ENCODE assay signal across 8 cellular contexts in the genomic region with DNA sequence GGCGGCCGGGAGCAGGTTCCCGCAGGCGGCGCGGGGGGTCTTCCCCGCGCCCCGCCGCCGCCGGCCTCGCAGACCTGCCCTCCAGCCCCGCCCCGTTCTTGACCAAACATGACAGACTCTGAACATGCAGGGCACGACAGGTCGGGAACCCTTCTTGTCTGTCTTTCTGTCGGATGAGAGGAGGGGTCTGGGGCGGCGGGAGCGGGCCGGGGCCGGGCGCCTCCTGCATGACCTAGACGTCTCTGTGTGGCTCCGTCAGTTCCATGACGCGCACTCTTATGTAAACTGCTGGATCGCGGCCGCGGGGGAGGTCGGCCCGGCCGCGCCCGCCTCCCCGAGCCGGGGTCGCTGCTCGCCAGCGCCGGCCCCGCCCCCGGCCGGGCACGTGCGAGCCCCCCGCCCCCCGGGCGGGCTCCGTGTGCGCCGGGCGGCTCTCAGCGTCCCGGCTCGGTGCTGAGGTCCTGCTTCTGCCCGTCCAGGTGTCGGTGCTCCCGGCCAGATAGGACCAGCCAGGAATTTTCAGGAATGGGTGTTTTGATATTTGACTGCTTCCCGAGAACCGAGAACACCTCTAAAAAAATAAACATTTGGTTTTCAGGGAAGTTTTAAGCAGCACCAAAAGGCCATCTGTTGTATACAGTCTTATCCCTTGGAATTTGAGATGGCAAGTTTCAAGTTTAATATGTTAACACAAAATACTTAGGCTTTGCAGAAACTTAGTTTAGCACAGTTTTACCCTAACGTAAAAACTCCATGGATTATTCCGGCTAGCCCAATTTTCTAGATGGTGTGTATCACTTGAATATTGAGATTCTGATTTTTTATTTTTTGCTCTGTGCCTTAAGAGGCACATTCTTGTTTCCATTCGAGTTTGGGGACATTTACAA. TPM values are rescaled to one million over a fixed set of nuclear protein-coding genes. Genes with fewer than 3 reads are reported as not detected.
DNase-seq lines count a peak whose midpoint lies in the region; ATAC-seq and TF ChIP-seq lines count a peak whose summit lies in the region.

No MANE protein-coding gene starts in this region.

- H3K27me3 ChIP-seq in AG04450 (ENCODE audit: control insufficient read depth, insufficient read depth, low read length): no peaks in the 10 kb centered on the region
- H3K27me3 ChIP-seq in kidney epithelial cell (ENCODE audit: control insufficient read depth, insufficient read depth, low read length): no peaks in the 10 kb centered on the region

- H3K4me3 ChIP-seq in AG04450 (ENCODE audit: low read depth, low read length) (peak overlapping the region; percentile 89), kidney epithelial cell (ENCODE audit: low read depth, low read length) (peak overlapping the region; percentile 94)

- no peaks in the 10 kb centered on the region; the same call in 1 of the 2 replicates for H3K9me3 ChIP-seq in AG04450 (ENCODE audit: control insufficient read depth, insufficient read depth, low read length)

- no peaks in the 10 kb centered on the region for H3K36me3 ChIP-seq in kidney epithelial cell (ENCODE audit: control insufficient read depth, insufficient read depth, low read length)

- TF ChIP-seq CTCF in AG04450 (IDR thresholded peaks at IDR 0.05; ENCODE audit: low read depth, low read length): no peak
- no peak for TF ChIP-seq CTCF in kidney epithelial cell (IDR thresholded peaks at IDR 0.05; ENCODE audit: insufficient read depth, low read length, poor library complexity, severe bottlenecking)

- peak; percentile 52 for ATAC-seq in GM18909 (IDR thresholded peaks at IDR 0.05; ENCODE audit: poor library complexity, unreplicated experiment)
- peak; percentile 64 for ATAC-seq in HG03159 (IDR thresholded peaks at IDR 0.05; ENCODE audit: unreplicated experiment)

- peak overlapping the region; percentile 98 for H3K27ac ChIP-seq in AG04450 (ENCODE audit: low read depth, low read length)

- CTCF ChIA-PET in AG04450 (lab: Charles Lee): no interaction called here

- POLR2A ChIA-PET in AG04450 (lab: Yijun Ruan, JAX): no interaction called here

- DNase-seq in AG04450 (ENCODE audit: low read depth, low spot score) (peak; percentile 55), NCI-H226 (peak; percentile 85), cerebellar nuclear complex (lab: John Stamatoyannopoulos, UW) (peak; percentile 15 to 56), kidney epithelial cell (ENCODE audit: low read depth) (peak; percentile 23)
- peak; percentile 79 for DNase-seq in activated CD4-positive, CD25-positive, alpha-beta regulatory T cell treated with anti-CD3 and anti-CD28 coated beads, Interleukin-2, amount 50 U/mL, for 72 hours
- DNase-seq in stimulated activated CD4-positive, alpha-beta T cell treated with anti-CD3 and anti-CD28 coated beads, Interleukin-15, amount 100 ng/mL, for 24 hours: peak; percentile 87

RNA-seq across cellular contexts. Expression of gene ZC3H6, which starts 0.7 kb away (rescaled TPM):
- 1.5 and 1.9 TPM in 2 replicates for polyA plus RNA-seq in AG04450 (2011; rRNA removed)
- 1.8 and 4.0 TPM in 2 replicates for polyA minus RNA-seq in AG04450 (2011; rRNA and poly(A)+ RNA removed)
- 6.6 and 8.4 TPM in 2 replicates for total RNA-seq in kidney epithelial cell

RNA-seq across cellular contexts. Expression of gene ZC3H8, which starts 21.3 kb away (rescaled TPM):
- polyA plus RNA-seq in AG04450 (2011; rRNA removed): 2.8 and 4.4 TPM in 2 replicates
- polyA minus RNA-seq in AG04450 (2011; rRNA and poly(A)+ RNA removed): 0.51 and 0.78 TPM in 2 replicates
- 22.7 and 47.5 TPM in 2 replicates for total RNA-seq in kidney epithelial cell

Comparison
In these comparisons a context has a peak if more than half of its experiments do, and no peak if none do; other contexts are left out.
1. Peak in every context shown above with its lines: DNase-seq, ATAC-seq, H3K4me3 ChIP-seq and H3K27ac ChIP-seq.
2. DNase-seq: peak in every context shown above with its lines; median percentile 87 in stimulated activated CD4-positive, alpha-beta T cell treated with anti-CD3 and anti-CD28 coated beads, Interleukin-15, amount 100 ng/mL, for 24 hours; 85 in NCI-H226; 79 in activated CD4-positive, CD25-positive, alpha-beta regulatory T cell treated with anti-CD3 and anti-CD28 coated beads, Interleukin-2, amount 50 U/mL, for 72 hours; 55 in AG04450; 36 in cerebellar nuclear complex; 23 in kidney epithelial cell.